11 cellular contexts compared by ENCODE assay signal in genomic region chr12:49730050-49730449, GRCh38.
"Had no signal": no experiment of that assay in that cellular context is flagged by ENCODE, and none has a peak within 500 bp of the region (broad histone marks: within the 10 kb centered on the region; RNA-seq: fewer than 3 reads in every experiment).

No MANE protein-coding gene starts in this region.

- H3K27ac ChIP-seq: GM23248 had no signal

- H3K36me3 ChIP-seq: HAP-1 had no signal

- FAIRE-seq: H1, H54 had no signal

- DNase-seq: GOT3, H7, H9, HCEC 1CT, HFFc6 had no signal

- H3K4me1 ChIP-seq: HAP-1 had no signal

- H2AFZ ChIP-seq: GM23248, GM23338 had no signal

- H3K9me3 ChIP-seq: HAP-1 had no signal

- H3K4me3 ChIP-seq: GM23248, GM23338, HAP-1 had no signal

- H3K9ac ChIP-seq: GM23248 had no signal

- ATAC-seq: GM23338, HCT116 had no signal

- H3K4me2 ChIP-seq: GM23338 had no signal
